ENCODE assay signal across 1 cellular context in the genomic region with DNA sequence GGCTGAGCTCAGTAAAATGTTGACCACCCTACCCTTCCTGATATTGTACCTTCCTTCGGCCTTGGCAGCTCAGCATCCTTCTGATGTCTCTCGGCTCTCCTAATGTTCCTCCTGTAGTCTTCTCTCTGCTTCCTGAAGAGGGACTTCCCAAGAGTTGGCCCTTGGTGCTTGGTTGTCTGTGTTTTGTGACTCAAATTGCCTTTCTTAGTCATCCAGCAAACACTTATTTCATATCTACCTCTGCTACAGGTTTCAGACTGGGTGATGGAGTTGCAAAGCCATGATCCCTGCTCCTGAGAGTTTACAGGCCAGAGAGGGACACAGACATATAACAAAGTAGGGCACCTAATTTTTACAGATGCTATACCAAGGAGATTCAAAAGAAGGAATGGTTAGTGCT.
TF ChIP-seq lines count a peak whose summit lies in the region.

No MANE protein-coding gene starts in this region.

TF ChIP-seq in GM12878, 131 proteins besides CTCF, POLR2A, EP300 and RAD21:
- TF ChIP-seq JUNB (IDR thresholded peaks at IDR 0.05) (peak; percentile 49), NFYA (IDR thresholded peaks at IDR 0.05; ENCODE audit: borderline replicate concordance, low read depth, low read length) (no peak)
- TF ChIP-seq, protein P1, sequence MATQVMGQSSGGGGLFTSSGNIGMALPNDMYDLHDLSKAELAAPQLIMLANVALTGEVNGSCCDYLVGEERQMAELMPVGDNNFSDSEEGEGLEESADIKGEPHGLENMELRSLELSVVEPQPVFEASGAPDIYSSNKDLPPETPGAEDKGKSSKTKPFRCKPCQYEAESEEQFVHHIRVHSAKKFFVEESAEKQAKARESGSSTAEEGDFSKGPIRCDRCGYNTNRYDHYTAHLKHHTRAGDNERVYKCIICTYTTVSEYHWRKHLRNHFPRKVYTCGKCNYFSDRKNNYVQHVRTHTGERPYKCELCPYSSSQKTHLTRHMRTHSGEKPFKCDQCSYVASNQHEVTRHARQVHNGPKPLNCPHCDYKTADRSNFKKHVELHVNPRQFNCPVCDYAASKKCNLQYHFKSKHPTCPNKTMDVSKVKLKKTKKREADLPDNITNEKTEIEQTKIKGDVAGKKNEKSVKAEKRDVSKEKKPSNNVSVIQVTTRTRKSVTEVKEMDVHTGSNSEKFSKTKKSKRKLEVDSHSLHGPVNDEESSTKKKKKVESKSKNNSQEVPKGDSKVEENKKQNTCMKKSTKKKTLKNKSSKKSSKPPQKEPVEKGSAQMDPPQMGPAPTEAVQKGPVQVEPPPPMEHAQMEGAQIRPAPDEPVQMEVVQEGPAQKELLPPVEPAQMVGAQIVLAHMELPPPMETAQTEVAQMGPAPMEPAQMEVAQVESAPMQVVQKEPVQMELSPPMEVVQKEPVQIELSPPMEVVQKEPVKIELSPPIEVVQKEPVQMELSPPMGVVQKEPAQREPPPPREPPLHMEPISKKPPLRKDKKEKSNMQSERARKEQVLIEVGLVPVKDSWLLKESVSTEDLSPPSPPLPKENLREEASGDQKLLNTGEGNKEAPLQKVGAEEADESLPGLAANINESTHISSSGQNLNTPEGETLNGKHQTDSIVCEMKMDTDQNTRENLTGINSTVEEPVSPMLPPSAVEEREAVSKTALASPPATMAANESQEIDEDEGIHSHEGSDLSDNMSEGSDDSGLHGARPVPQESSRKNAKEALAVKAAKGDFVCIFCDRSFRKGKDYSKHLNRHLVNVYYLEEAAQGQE (IDR thresholded peaks at IDR 0.05; ENCODE audit: low read depth, low read length): no peak
